In genomic region chr9:703392-703791, GRCh38 we compare ENCODE assay signal across 18 cellular contexts.
DNase-seq lines count a peak whose midpoint lies in the region; TF ChIP-seq lines count a peak whose summit lies in the region.
"Had no signal": no experiment of that assay in that cellular context is flagged by ENCODE, and none has a peak within 500 bp of the region (broad histone marks: within the 10 kb centered on the region; RNA-seq: fewer than 3 reads in every experiment).

No MANE protein-coding gene starts in this region.

- no peak overlapping the region for H2AK5ac ChIP-seq in trophoblast cell (ENCODE audit: low read length)

- H3K4ac ChIP-seq in trophoblast cell (ENCODE audit: low read depth, low read length) = no peak overlapping the region

- H3K4me1 ChIP-seq in adipocyte (ENCODE audit: control insufficient read depth, insufficient read depth, low read length) (peaks cover 62% of the 10 kb centered on the region), esophagus squamous epithelium (peaks cover 20 to 68% (median 21%) of the 10 kb centered on the region in 3 donors), trophoblast cell (ENCODE audit: control insufficient read depth in 1 of 2, insufficient read depth in 2 of 2, low read length in 2 of 2) (peaks cover 30 to 40% of the 10 kb centered on the region in 2 experiments), uterus (no peaks in the 10 kb centered on the region)

- H3K18ac ChIP-seq in trophoblast cell (ENCODE audit: low read length) = no peak overlapping the region

- no peak overlapping the region for H2AFZ ChIP-seq in trophoblast cell (ENCODE audit: insufficient read depth, low read length, poor library complexity)
- H2AFZ ChIP-seq: hepatocyte had no signal

- H2BK5ac ChIP-seq in trophoblast cell (ENCODE audit: low read depth, low read length, poor library complexity) = no peak overlapping the region

- H3K27me3 ChIP-seq in adipocyte (replicated peaks; ENCODE audit: control insufficient read depth, insufficient read depth, low read length) (no peaks in the 10 kb centered on the region), esophagus squamous epithelium (no peaks in the 10 kb centered on the region), trophoblast cell (ENCODE audit: insufficient read depth, low read length) (no peaks in the 10 kb centered on the region), uterus (no peaks in the 10 kb centered on the region)
- H3K27me3 ChIP-seq: hepatocyte, tibial nerve had no signal

- TF ChIP-seq POLR2A in esophagus squamous epithelium (IDR thresholded peaks at IDR 0.05) (no peak), uterus (IDR thresholded peaks at IDR 0.05) (no peak)

- H3K36me3 ChIP-seq in adipocyte (ENCODE audit: control insufficient read depth, insufficient read depth, low read length, severe bottlenecking) = peaks cover 46% of the 10 kb centered on the region
- peaks cover 0 to 41% (median 0%) of the 10 kb centered on the region in 3 donors for H3K36me3 ChIP-seq in esophagus squamous epithelium
- H3K36me3 ChIP-seq in trophoblast cell (ENCODE audit: control insufficient read depth in 1 of 2, insufficient read depth in 2 of 2, low read length in 2 of 2) = peaks cover 6 to 17% of the 10 kb centered on the region in 2 experiments
- no peaks in the 10 kb centered on the region for H3K36me3 ChIP-seq in uterus
- H3K36me3 ChIP-seq: HAP-1, tibial nerve had no signal

- H3K27ac ChIP-seq in esophagus squamous epithelium (peak overlapping the region; percentile 20 to 69 (median 38)), trophoblast cell (ENCODE audit: low read depth, low read length) (peak overlapping the region; percentile 100), uterus (peak overlapping the region; percentile 51 to 88)

- H3K9me3 ChIP-seq in adipocyte (ENCODE audit: control insufficient read depth, low read length) = no peaks in the 10 kb centered on the region
- H3K9me3 ChIP-seq in esophagus squamous epithelium = no peaks in the 10 kb centered on the region
- H3K9me3 ChIP-seq in trophoblast cell (ENCODE audit: insufficient read depth, low read depth, low read length) = no peaks in the 10 kb centered on the region
- no peaks in the 10 kb centered on the region for H3K9me3 ChIP-seq in uterus
- H3K9me3 ChIP-seq: HAP-1, tibial nerve had no signal

- no peak overlapping the region for H2BK12ac ChIP-seq in trophoblast cell (ENCODE audit: low read length)

- no peak overlapping the region for H3K23ac ChIP-seq in trophoblast cell (ENCODE audit: low read length)

- no peak overlapping the region for H3K14ac ChIP-seq in trophoblast cell (ENCODE audit: low read length)

- POLR2A ChIA-PET in HEK293T (lab: Yijun Ruan, JAX) = no interaction called here

- H4K91ac ChIP-seq in trophoblast cell (ENCODE audit: low read depth, low read length) = peak overlapping the region; percentile 2

- H3K4me3 ChIP-seq in adipocyte (ENCODE audit: low read length) (no peak overlapping the region), esophagus squamous epithelium (no peak overlapping the region), trophoblast cell (ENCODE audit: low read depth, low read length) (no peak overlapping the region), uterus (no peak overlapping the region)
- H3K4me3 ChIP-seq: HAP-1, hepatocyte, tibial nerve had no signal

- H3K79me2 ChIP-seq in trophoblast cell (ENCODE audit: control insufficient read depth, insufficient read depth, low read length, poor library complexity) = peaks cover 20% of the 10 kb centered on the region

- intact Hi-C loops in esophagus squamous epithelium (cut with DNase I) = loop anchor here (10.0 kb wide), 1 partner anchor 51 kb away; no protein-coding TSS in a partner anchor
- intact Hi-C loops in uterus (cut with DNase I; ENCODE audit: low total_unique reads) = no loop called here

- no peak overlapping the region for H4K12ac ChIP-seq in trophoblast cell (ENCODE audit: low read depth, low read length)

- TF ChIP-seq CTCF in esophagus squamous epithelium (IDR thresholded peaks at IDR 0.05) (no peak), uterus (IDR thresholded peaks at IDR 0.05) (no peak)

- CTCF ChIA-PET in HEK293T (lab: Yijun Ruan, JAX) = interaction anchor here (0.5 kb wide), 1 partner anchor 308 kb away, joined by 4 read pairs; no protein-coding TSS in a partner anchor

- H3K9ac ChIP-seq in adipocyte (ENCODE audit: low read length) = peak overlapping the region; percentile 52
- no peak overlapping the region for H3K9ac ChIP-seq in trophoblast cell (ENCODE audit: low read length)

- peaks cover 56% of the 10 kb centered on the region for H3K79me1 ChIP-seq in trophoblast cell (ENCODE audit: low read length)

- WGBS in esophagus squamous epithelium, 2 donors = 50 to 84% methylated on average over 2 of the region's 2 CpGs
- no CpG with 5 or more reads among the region's 2 CpGs for WGBS in trophoblast cell (ENCODE audit: extremely low coverage, insufficient coverage, insufficient read length)

- H2BK120ac ChIP-seq in trophoblast cell (ENCODE audit: insufficient read depth, low read length, poor library complexity) = no peak overlapping the region

- no peak overlapping the region for H4K8ac ChIP-seq in trophoblast cell (ENCODE audit: low read depth, low read length)

- DNase-seq in adipocyte (ENCODE audit: low read depth) = peak; percentile 61
- DNase-seq in esophagus squamous epithelium (lab: John Stamatoyannopoulos, UW) = no peak
- DNase-seq in trophoblast cell = peak; percentile 59 to 84
- DNase-seq in uterus = no peak
- no peak for DNase-seq in NCI-H2171 treated with DMSO at 0.1 percent for 48 hours (lab: John Stamatoyannopoulos, UW)
- no peak for DNase-seq in HEK293T (ENCODE audit: extremely low spot score)
- no peak for DNase-seq in islet precursor cell
- DNase-seq: activated naive CD4-positive, alpha-beta T cell treated with anti-CD3 and anti-CD28 coated beads, Interleukin-2, amount 10 ng/mL, durations not matched to agents 7 days and 5 days; activated T-cell treated with anti-CD3 and anti-CD28 coated beads, Interleukin-2, amount 50 U/mL, for 4 hours; anterior cingulate cortex; NCI-H1105; NCI-H2081; NCI-H524; occipital lobe; right cardiac atrium had no signal

- H3K4me2 ChIP-seq in trophoblast cell (ENCODE audit: low read length) = no peak overlapping the region
- H3K4me2 ChIP-seq: hepatocyte had no signal

TF ChIP-seq in HEK293T, 16 proteins besides CTCF, POLR2A, EP300 and RAD21:
- TF ChIP-seq FOXK2 (IDR thresholded peaks at IDR 0.05) (no peak), ARNT (IDR thresholded peaks at IDR 0.05) (no peak), ZNF384 (IDR thresholded peaks at IDR 0.05) (no peak), BHLHE40 (IDR thresholded peaks at IDR 0.05; ENCODE audit: borderline replicate concordance) (no peak), HDGF (IDR thresholded peaks at IDR 0.05; ENCODE audit: borderline replicate concordance) (no peak), FOXA1 (IDR thresholded peaks at IDR 0.05) (no peak), SUZ12 (IDR thresholded peaks at IDR 0.05) (no peak), PKNOX1 (IDR thresholded peaks at IDR 0.05) (no peak), L3MBTL2 (conservative IDR thresholded peaks at IDR 0.05) (no peak), ELF4 (IDR thresholded peaks at IDR 0.05) (no peak), LEF1 (IDR thresholded peaks at IDR 0.05; ENCODE audit: borderline replicate concordance) (no peak), NFRKB (IDR thresholded peaks at IDR 0.05) (no peak), FOXM1 (IDR thresholded peaks at IDR 0.05; ENCODE audit: borderline replicate concordance) (no peak), SP1 (IDR thresholded peaks at IDR 0.05) (no peak), CTBP1 (IDR thresholded peaks at IDR 0.05; ENCODE audit: borderline replicate concordance) (no peak), TARDBP (IDR thresholded peaks at IDR 0.05) (no peak)

Comparison
In these comparisons a context has a peak if more than half of its experiments do, and no peak if none do; other contexts are left out.
1. DNase-seq: peak in adipocyte (single experiment) and trophoblast cell (2 of 2); none in esophagus squamous epithelium (single experiment), uterus (0 of 2), NCI-H2171 treated with DMSO at 0.1 percent for 48 hours (single experiment), HEK293T (single experiment) and islet precursor cell (single experiment).
2. H3K27ac ChIP-seq: peak in every context shown above with its lines; median percentile 100 in trophoblast cell; 70 in uterus; 38 in esophagus squamous epithelium.